26 cellular contexts compared by ENCODE assay signal in genomic region chr4:169941141-169941540, GRCh38.
"Had no signal": no experiment of that assay in that cellular context is flagged by ENCODE, and none has a peak within 500 bp of the region (broad histone marks: within the 10 kb centered on the region; RNA-seq: fewer than 3 reads in every experiment).

No MANE protein-coding gene starts in this region.

- H3K27me3 Mint-ChIP-seq: activated CD4-positive, alpha-beta T cell treated with anti-CD3 and anti-CD28 coated beads for 36 hours; activated CD4-positive, alpha-beta T cell treated with anti-CD3 and anti-CD28 coated beads, Interleukin-2, amount 10 ng/mL, durations not matched to agents 7 days and 5 days; activated naive CD4-positive, alpha-beta T cell treated with anti-CD3 and anti-CD28 coated beads, Interleukin-2, amount 50 U/mL, for 24 hours; activated naive CD8-positive, alpha-beta T cell treated with anti-CD3 and anti-CD28 coated beads, Interleukin-2, amount 10 ng/mL, durations not matched to agents 7 days and 5 days; activated T-cell treated with anti-CD3 and anti-CD28 coated beads, Interleukin-2, amount 50 U/mL, for 24 hours had no signal

- H3K9me3 Mint-ChIP-seq: activated CD4-positive, alpha-beta T cell treated with anti-CD3 and anti-CD28 coated beads, Interleukin-2, amount 10 ng/mL, durations not matched to agents 7 days and 5 days; activated naive CD4-positive, alpha-beta T cell treated with anti-CD3 and anti-CD28 coated beads, Interleukin-2, amount 50 U/mL, for 24 hours; activated naive CD8-positive, alpha-beta T cell treated with anti-CD3 and anti-CD28 coated beads, Interleukin-2, amount 10 ng/mL, durations not matched to agents 7 days and 5 days; activated T-cell treated with anti-CD3 and anti-CD28 coated beads, Interleukin-2, amount 50 U/mL, for 24 hours; activated T-helper 2 cell treated with anti-CD3 and anti-CD28 coated beads, Interferon-gamma antibody, Interleukin-2, Interleukin-4, amounts not matched to agents 10 μg/mL and 5 μg/mL and 100 μg/mL, durations not matched to agents 14 hours and 24 hours and 36 hours had no signal

- H3K4me1 Mint-ChIP-seq: activated CD4-positive, alpha-beta T cell treated with anti-CD3 and anti-CD28 coated beads for 36 hours; activated CD4-positive, alpha-beta T cell treated with anti-CD3 and anti-CD28 coated beads, Interleukin-2, amount 10 ng/mL, durations not matched to agents 7 days and 5 days; activated naive CD4-positive, alpha-beta T cell treated with anti-CD3 and anti-CD28 coated beads, Interleukin-2, amount 50 U/mL, for 24 hours; activated naive CD8-positive, alpha-beta T cell treated with anti-CD3 and anti-CD28 coated beads, Interleukin-2, amount 10 ng/mL, durations not matched to agents 7 days and 5 days had no signal

- H3K36me3 Mint-ChIP-seq: activated naive CD4-positive, alpha-beta T cell treated with anti-CD3 and anti-CD28 coated beads, Interleukin-2, amount 50 U/mL, for 24 hours; activated naive CD8-positive, alpha-beta T cell treated with anti-CD3 and anti-CD28 coated beads, Interleukin-2, amount 10 ng/mL, durations not matched to agents 7 days and 5 days had no signal

- H3K27ac ChIP-seq: ascending aorta, SJCRH30, SK-N-MC had no signal

- H3K9me3 ChIP-seq: ascending aorta, SJCRH30 had no signal

- DNase-seq: activated CD4-positive, alpha-beta T cell treated with anti-CD3 and anti-CD28 coated beads for 36 hours; activated CD4-positive, alpha-beta T cell treated with anti-CD3 and anti-CD28 coated beads, Interleukin-2, amount 10 ng/mL, durations not matched to agents 7 days and 5 days; activated CD4-positive, alpha-beta T cell treated with anti-CD3 and anti-CD28 coated beads, Interleukin-2, amount 50 U/mL, for 48 hours; activated CD8-positive, alpha-beta T cell treated with anti-CD3 and anti-CD28 coated beads, Interleukin-2, amount 10 ng/mL, durations not matched to agents 7 days and 5 days; activated gamma-delta T cell; activated naive CD4-positive, alpha-beta T cell treated with Interleukin-2 at 50 U/mL for 16 hours; activated naive CD8-positive, alpha-beta T cell treated with anti-CD3 and anti-CD28 coated beads, Interleukin-2, amount 10 ng/mL, durations not matched to agents 7 days and 5 days; activated T-cell treated with anti-CD3 and anti-CD28 coated beads, Interleukin-2, amount 50 U/mL, for 24 hours; amygdala; caudate nucleus; cerebellar nuclear complex; NCI-H1105; NCI-H1417 treated with DMSO at 0.1 percent for 48 hours; NCI-H187 treated with DMSO at 0.1 percent for 48 hours; NCI-H2081 treated with DMSO at 0.1 percent for 48 hours; NCI-H345; NCI-H524 treated with DMSO at 0.1 percent for 48 hours; SHP77; T1000 had no signal

- ATAC-seq: activated CD4-positive, alpha-beta T cell treated with anti-CD3 and anti-CD28 coated beads for 36 hours; activated CD4-positive, CD25-positive, alpha-beta regulatory T cell treated with anti-CD3 and anti-CD28 coated beads, Interleukin-2, amount 50 U/mL, for 24 hours; activated CD8-positive, alpha-beta T cell treated with anti-CD3 and anti-CD28 coated beads, Interleukin-2, amount 10 ng/mL, durations not matched to agents 7 days and 5 days; Panc1 had no signal

- H3K4me3 ChIP-seq: ascending aorta, SJCRH30, SK-N-MC had no signal

- H3K36me3 ChIP-seq: ascending aorta, SJCRH30 had no signal

- H3K27me3 ChIP-seq: ascending aorta, SJCRH30 had no signal

- H3K4me1 ChIP-seq: ascending aorta, SJCRH30 had no signal

- H3K27ac Mint-ChIP-seq: activated CD4-positive, alpha-beta T cell treated with anti-CD3 and anti-CD28 coated beads for 36 hours; activated CD4-positive, alpha-beta T cell treated with anti-CD3 and anti-CD28 coated beads, Interleukin-2, amount 10 ng/mL, durations not matched to agents 7 days and 5 days; activated CD8-positive, alpha-beta T cell treated with anti-CD3 and anti-CD28 coated beads, Interleukin-2, amount 10 ng/mL, durations not matched to agents 7 days and 5 days; activated naive CD4-positive, alpha-beta T cell treated with anti-CD3 and anti-CD28 coated beads, Interleukin-2, amount 50 U/mL, for 24 hours; activated naive CD8-positive, alpha-beta T cell treated with anti-CD3 and anti-CD28 coated beads, Interleukin-2, amount 10 ng/mL, durations not matched to agents 7 days and 5 days; activated T-cell treated with anti-CD3 and anti-CD28 coated beads, Interleukin-2, amount 50 U/mL, for 24 hours; activated T-helper 2 cell treated with anti-CD3 and anti-CD28 coated beads, Interferon-gamma antibody, Interleukin-2, Interleukin-4, amounts not matched to agents 10 μg/mL and 5 μg/mL and 100 μg/mL, durations not matched to agents 14 hours and 24 hours and 36 hours had no signal

- H3K4me3 Mint-ChIP-seq: activated CD4-positive, alpha-beta T cell treated with anti-CD3 and anti-CD28 coated beads for 36 hours; activated CD4-positive, alpha-beta T cell treated with anti-CD3 and anti-CD28 coated beads, Interleukin-2, amount 10 ng/mL, durations not matched to agents 7 days and 5 days; activated CD8-positive, alpha-beta T cell treated with anti-CD3 and anti-CD28 coated beads, Interleukin-2, amount 10 ng/mL, durations not matched to agents 7 days and 5 days; activated naive CD4-positive, alpha-beta T cell treated with anti-CD3 and anti-CD28 coated beads, Interleukin-2, amount 50 U/mL, for 24 hours; activated naive CD8-positive, alpha-beta T cell treated with anti-CD3 and anti-CD28 coated beads, Interleukin-2, amount 10 ng/mL, durations not matched to agents 7 days and 5 days; activated T-cell treated with anti-CD3 and anti-CD28 coated beads, Interleukin-2, amount 50 U/mL, for 24 hours had no signal
